ENCODE assay signal across 33 cellular contexts in genomic region chr19:6711605-6712004, GRCh38. TPM values are rescaled to one million over a fixed set of nuclear protein-coding genes. Genes with fewer than 3 reads are reported as not detected.
"Had no signal": no experiment of that assay in that cellular context is flagged by ENCODE, and none has a peak within 500 bp of the region (broad histone marks: within the 10 kb centered on the region; RNA-seq: fewer than 3 reads in every experiment).

No MANE protein-coding gene starts in this region.

- ATAC-seq: activated CD8-positive, alpha-beta T cell treated with anti-CD3 and anti-CD28 coated beads, Interleukin-2, amount 10 ng/mL, durations not matched to agents 7 days and 5 days; body of pancreas; PC-3; SK-N-SH treated with all-trans-retinoic acid at 6 μM for 48 hours had no signal

- H3K27me3 ChIP-seq: body of pancreas, MG63, Peyer's patch had no signal

- DNase-seq: activated CD4-positive, alpha-beta T cell treated with anti-CD3 and anti-CD28 coated beads, Interleukin-2, amount 10 ng/mL, durations not matched to agents 24 days and 14 days; activated CD4-positive, alpha-beta T cell treated with anti-CD3 and anti-CD28 coated beads, Interleukin-2, amount 50 U/mL, for 4 hours; activated CD8-positive, alpha-beta T cell treated with anti-CD3 and anti-CD28 coated beads, Interleukin-2, amount 10 ng/mL, durations not matched to agents 7 days and 5 days; activated gamma-delta T cell; activated naive CD4-positive, alpha-beta T cell treated with Interleukin-2 at 50 U/mL for 16 hours; activated naive CD8-positive, alpha-beta T cell treated with anti-CD3 and anti-CD28 coated beads, Interleukin-2, amount 10 ng/mL, durations not matched to agents 7 days and 5 days; activated T-cell treated with anti-CD3 and anti-CD28 coated beads, Interleukin-2, amount 50 U/mL, for 24 hours; amygdala; body of pancreas; Kasumi-1; KG1; MG63; NCI-H1048; NCI-H1105 treated with DMSO at 0.1 percent for 48 hours; NCI-H1436; NCI-H1694; NCI-H1930; NCI-H2081 treated with DMSO at 0.1 percent for 48 hours; NCI-H345; NCI-H524 treated with DMSO at 0.1 percent for 48 hours; PC-3; Peyer's patch; RPMI8226; SIG-M5; T-helper 1 cell; T1000 had no signal

- H3K36me3 ChIP-seq: breast epithelium, MG63, Peyer's patch had no signal

- H3K4me3 Mint-ChIP-seq: activated CD4-positive, alpha-beta T cell treated with anti-CD3 and anti-CD28 coated beads, Interleukin-2, amount 10 ng/mL, durations not matched to agents 24 days and 14 days; activated CD8-positive, alpha-beta T cell treated with anti-CD3 and anti-CD28 coated beads, Interleukin-2, amount 10 ng/mL, durations not matched to agents 7 days and 5 days; activated naive CD4-positive, alpha-beta T cell treated with anti-CD3 and anti-CD28 coated beads, Interleukin-2, amount 50 U/mL, for 24 hours; activated naive CD8-positive, alpha-beta T cell treated with anti-CD3 and anti-CD28 coated beads, Interleukin-2, amount 10 ng/mL, durations not matched to agents 7 days and 5 days; activated T-cell treated with anti-CD3 and anti-CD28 coated beads, Interleukin-2, amount 50 U/mL, for 24 hours had no signal

- H3K27ac ChIP-seq: body of pancreas, breast epithelium, Peyer's patch had no signal

- FAIRE-seq: astrocyte had no signal

- H3K36me3 Mint-ChIP-seq: activated naive CD4-positive, alpha-beta T cell treated with anti-CD3 and anti-CD28 coated beads, Interleukin-2, amount 50 U/mL, for 24 hours; activated naive CD8-positive, alpha-beta T cell treated with anti-CD3 and anti-CD28 coated beads, Interleukin-2, amount 10 ng/mL, durations not matched to agents 7 days and 5 days had no signal

- H3K4me3 ChIP-seq: body of pancreas, breast epithelium, MG63, Peyer's patch had no signal

- H3K9me3 ChIP-seq: body of pancreas, breast epithelium, MG63, Peyer's patch had no signal

- H3K27ac Mint-ChIP-seq: activated CD8-positive, alpha-beta T cell treated with anti-CD3 and anti-CD28 coated beads, Interleukin-2, amount 10 ng/mL, durations not matched to agents 7 days and 5 days; activated naive CD4-positive, alpha-beta T cell treated with anti-CD3 and anti-CD28 coated beads, Interleukin-2, amount 50 U/mL, for 24 hours; activated naive CD8-positive, alpha-beta T cell treated with anti-CD3 and anti-CD28 coated beads, Interleukin-2, amount 10 ng/mL, durations not matched to agents 7 days and 5 days; activated T-cell treated with anti-CD3 and anti-CD28 coated beads, Interleukin-2, amount 50 U/mL, for 24 hours; activated T-helper 2 cell treated with anti-CD3 and anti-CD28 coated beads, Interferon-gamma antibody, Interleukin-2, Interleukin-4, amounts not matched to agents 10 μg/mL and 5 μg/mL and 100 μg/mL, durations not matched to agents 14 hours and 24 hours and 36 hours had no signal

- H3K4me1 ChIP-seq: breast epithelium, Peyer's patch had no signal

RNA-seq across cellular contexts. Expression of gene C3, which starts 8.8 kb away (rescaled TPM):
- total RNA-seq: SK-MEL-5 had no signal

RNA-seq across cellular contexts. Expression of gene TNFSF14, which starts 41.6 kb away (rescaled TPM):
- total RNA-seq: astrocyte, NCI-H460, PC-3, SK-MEL-5 had no signal
